In the genomic region with DNA sequence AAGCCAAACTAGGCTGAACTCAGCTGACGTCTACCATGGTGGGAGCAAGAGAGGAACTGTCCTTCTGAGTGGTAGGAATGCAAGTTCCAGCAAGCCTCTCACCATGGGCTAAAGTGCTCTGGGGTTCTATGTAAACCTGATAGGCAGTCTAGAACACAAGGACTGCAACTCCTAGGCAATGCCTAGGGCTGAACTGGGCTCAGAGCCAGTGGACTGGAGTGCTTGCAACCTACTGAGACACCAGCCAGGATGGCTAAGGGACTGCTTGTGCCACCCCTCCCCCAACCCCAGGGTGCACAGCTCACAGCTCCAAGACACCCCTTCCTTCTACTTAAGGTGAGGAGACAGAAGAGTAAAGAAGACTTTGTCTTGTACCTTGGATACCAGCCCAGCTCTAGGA, we compare ENCODE assay signal across 1 cellular context.
TF ChIP-seq lines count a peak whose summit lies in the region.

No MANE protein-coding gene starts in this region.

TF ChIP-seq in K562, 482 proteins besides CTCF, POLR2A, EP300 and RAD21 (continued from another document):
- TF ChIP-seq, protein P1, sequence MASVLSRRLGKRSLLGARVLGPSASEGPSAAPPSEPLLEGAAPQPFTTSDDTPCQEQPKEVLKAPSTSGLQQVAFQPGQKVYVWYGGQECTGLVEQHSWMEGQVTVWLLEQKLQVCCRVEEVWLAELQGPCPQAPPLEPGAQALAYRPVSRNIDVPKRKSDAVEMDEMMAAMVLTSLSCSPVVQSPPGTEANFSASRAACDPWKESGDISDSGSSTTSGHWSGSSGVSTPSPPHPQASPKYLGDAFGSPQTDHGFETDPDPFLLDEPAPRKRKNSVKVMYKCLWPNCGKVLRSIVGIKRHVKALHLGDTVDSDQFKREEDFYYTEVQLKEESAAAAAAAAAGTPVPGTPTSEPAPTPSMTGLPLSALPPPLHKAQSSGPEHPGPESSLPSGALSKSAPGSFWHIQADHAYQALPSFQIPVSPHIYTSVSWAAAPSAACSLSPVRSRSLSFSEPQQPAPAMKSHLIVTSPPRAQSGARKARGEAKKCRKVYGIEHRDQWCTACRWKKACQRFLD (CRISPR knock-in tag; IDR thresholded peaks at IDR 0.05): no peak
- TF ChIP-seq, protein P2, sequence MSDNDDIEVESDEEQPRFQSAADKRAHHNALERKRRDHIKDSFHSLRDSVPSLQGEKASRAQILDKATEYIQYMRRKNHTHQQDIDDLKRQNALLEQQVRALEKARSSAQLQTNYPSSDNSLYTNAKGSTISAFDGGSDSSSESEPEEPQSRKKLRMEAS (CRISPR knock-in tag; IDR thresholded peaks at IDR 0.05): no peak
- TF ChIP-seq ZNF311 (CRISPR knock-in tag; IDR thresholded peaks at IDR 0.05) (no peak), CAMTA2 (CRISPR knock-in tag; conservative IDR thresholded peaks at IDR 0.05) (no peak), NR3C1 (CRISPR knock-in tag; IDR thresholded peaks at IDR 0.05) (no peak), HDAC2 (IDR thresholded peaks at IDR 0.05) (no peak), PRMT5 (CRISPR knock-in tag; IDR thresholded peaks at IDR 0.05) (no peak), TGIF2 (CRISPR knock-in tag; IDR thresholded peaks at IDR 0.05) (no peak), RCOR1 (IDR thresholded peaks at IDR 0.05; ENCODE audit: borderline replicate concordance in 1 of 2, low read depth in 2 of 2, low read length in 2 of 2) (no peak), XRCC4 (IDR thresholded peaks at IDR 0.05; ENCODE audit: extremely low read depth, insufficient read depth, insufficient read length) (no peak), RFX5 (IDR thresholded peaks at IDR 0.05; ENCODE audit: low read depth, low read length) (no peak)
